In the genomic region with DNA sequence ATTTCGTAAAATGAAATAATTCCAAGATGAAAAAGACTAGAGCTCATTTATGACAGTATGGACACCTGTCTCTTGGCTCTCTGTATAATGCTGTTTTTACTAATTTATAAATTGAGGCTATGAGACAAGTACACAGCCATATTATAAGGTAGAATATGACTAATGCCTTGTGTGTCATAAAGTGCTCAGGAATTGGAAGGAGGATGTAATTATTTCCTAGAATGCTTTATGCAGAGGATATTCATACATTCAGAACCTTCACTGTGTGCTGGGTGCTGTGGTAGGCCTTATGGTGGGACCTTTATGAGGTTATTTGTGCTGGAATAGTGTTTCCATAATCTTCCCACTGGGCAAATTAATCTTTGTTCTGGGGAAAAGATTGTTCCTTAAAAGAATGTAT, we compare ENCODE assay signal across 15 cellular contexts. TPM values are rescaled to one million over a fixed set of nuclear protein-coding genes. Genes with fewer than 3 reads are reported as not detected.
DNase-seq lines count a peak whose midpoint lies in the region; ATAC-seq, FAIRE-seq and TF ChIP-seq lines count a peak whose summit lies in the region.
"Had no signal": no experiment of that assay in that cellular context is flagged by ENCODE, and none has a peak within 500 bp of the region (broad histone marks: within the 10 kb centered on the region; RNA-seq: fewer than 3 reads in every experiment).

No MANE protein-coding gene starts in this region.

- H3K27ac Mint-ChIP-seq in activated naive CD8-positive, alpha-beta T cell treated with anti-CD3 and anti-CD28 coated beads, Interleukin-2, amount 50 U/mL, for 24 hours: peak overlapping the region; percentile 86
- H3K27ac Mint-ChIP-seq in naive thymus-derived CD4-positive, alpha-beta T cell: peak overlapping the region in 6 of 9 donors; percentile 39 to 83 (median 75)

- no peak overlapping the region for H3K4me3 ChIP-seq in DND-41 (ENCODE audit: low read depth in 1 of 2, low read length in 2 of 2)
- H3K4me3 ChIP-seq in naive thymus-derived CD4-positive, alpha-beta T cell (ENCODE audit: low read length): no peak overlapping the region
- H3K4me3 ChIP-seq: left ventricle myocardium inferior had no signal

- peaks cover 5% of the 10 kb centered on the region; the same call in 1 of the 2 replicates for H4K20me1 ChIP-seq in DND-41 (ENCODE audit: insufficient read depth, low read length)

- intact Hi-C loops in naive thymus-derived CD4-positive, alpha-beta T cell (cut with micrococcal nuclease): loop anchor here (1.0 to 2.0 kb wide), 3 partner anchors 8 to 14 kb away; no protein-coding TSS in a partner anchor

- no peaks in the 10 kb centered on the region for H3K27me3 ChIP-seq in DND-41 (ENCODE audit: insufficient read depth, low read length, poor library complexity)
- no peaks in the 10 kb centered on the region for H3K27me3 ChIP-seq in naive thymus-derived CD4-positive, alpha-beta T cell (ENCODE audit: control insufficient read depth in 2 of 2, insufficient read depth in 2 of 2, low read length in 2 of 2)

- H3K4me2 ChIP-seq in DND-41 (ENCODE audit: insufficient read depth, low read length): no peak overlapping the region; the same call in 1 of the 2 replicates

- H3K9ac ChIP-seq in DND-41 (ENCODE audit: low read depth, low read length): no peak overlapping the region

- no peaks in the 10 kb centered on the region for H3K9me3 ChIP-seq in DND-41 (ENCODE audit: insufficient read depth, low read length, severe bottlenecking)
- no peaks in the 10 kb centered on the region for H3K9me3 ChIP-seq in naive thymus-derived CD4-positive, alpha-beta T cell (ENCODE audit: control insufficient read depth in 2 of 3, low read length in 3 of 3)
- H3K9me3 ChIP-seq: left ventricle myocardium inferior had no signal

- peaks cover 93% of the 10 kb centered on the region for H3K79me2 ChIP-seq in DND-41 (ENCODE audit: insufficient read depth, low read length)

- POLR2A ChIA-PET in naive thymus-derived CD4-positive, alpha-beta T cell (lab: Charles Lee): interaction anchor here (0.5 to 4.4 kb wide), 8 partner anchors 9 to 1346 kb away, joined by 3 to 23 read pairs (median 7); a partner anchor contains a TSS

- H3K4me3 Mint-ChIP-seq in activated naive CD8-positive, alpha-beta T cell treated with anti-CD3 and anti-CD28 coated beads, Interleukin-2, amount 50 U/mL, for 24 hours: peak overlapping the region; percentile 18
- H3K4me3 Mint-ChIP-seq in naive thymus-derived CD4-positive, alpha-beta T cell: peak overlapping the region in 6 of 10 donors; percentile 8 to 77 (median 56)

- peak overlapping the region; percentile 58 for H3K27ac ChIP-seq in DND-41 (ENCODE audit: low read length)
- no peak overlapping the region for H3K27ac ChIP-seq in naive thymus-derived CD4-positive, alpha-beta T cell (ENCODE audit: low read depth, low read length)
- H3K27ac ChIP-seq: C4-2B had no signal

- peak; percentile 79 for FAIRE-seq in HTR-8/SVneo (lab: Jason Lieb, UNC)

- peaks cover 13% of the 10 kb centered on the region for H3K36me3 Mint-ChIP-seq in activated naive CD8-positive, alpha-beta T cell treated with anti-CD3 and anti-CD28 coated beads, Interleukin-2, amount 50 U/mL, for 24 hours (ENCODE audit: low read depth)
- peaks cover 4 to 18% (median 14%) of the 10 kb centered on the region in 5 donors for H3K36me3 Mint-ChIP-seq in naive thymus-derived CD4-positive, alpha-beta T cell

- CTCF ChIA-PET in naive thymus-derived CD4-positive, alpha-beta T cell (lab: Charles Lee): interaction anchor here (1.0 to 1.1 kb wide), 2 partner anchors 13 to 35 kb away, joined by 3 to 4 read pairs; a partner anchor contains a TSS

- peaks cover 4% of the 10 kb centered on the region for H3K9me3 Mint-ChIP-seq in activated naive CD8-positive, alpha-beta T cell treated with anti-CD3 and anti-CD28 coated beads, Interleukin-2, amount 50 U/mL, for 24 hours
- peaks cover 0 to 3% (median 0%) of the 10 kb centered on the region in 11 donors for H3K9me3 Mint-ChIP-seq in naive thymus-derived CD4-positive, alpha-beta T cell

- peaks cover 3% of the 10 kb centered on the region; the same call in 1 of the 2 replicates for H3K36me3 ChIP-seq in DND-41 (ENCODE audit: insufficient read depth, low read length)
- H3K36me3 ChIP-seq in naive thymus-derived CD4-positive, alpha-beta T cell (ENCODE audit: control insufficient read depth in 2 of 3, insufficient read depth in 3 of 3, low read length in 3 of 3): no peaks in the 10 kb centered on the region
- H3K36me3 ChIP-seq: left ventricle myocardium inferior had no signal

- DNase-seq in DND-41: no peak
- DNase-seq in HTR-8/SVneo (ENCODE audit: insufficient read length, low spot score): no peak
- DNase-seq in activated naive CD8-positive, alpha-beta T cell treated with anti-CD3 and anti-CD28 coated beads, Interleukin-2, amount 50 U/mL, for 24 hours: no peak
- DNase-seq in naive thymus-derived CD4-positive, alpha-beta T cell: no peak
- no peak for DNase-seq in CD1c-positive myeloid dendritic cell (ENCODE audit: extremely low spot score)
- DNase-seq in HT-29 (ENCODE audit: low spot score): no peak
- DNase-seq: hippocampal formation; Kasumi-1; left ventricle myocardium inferior; NCI-H1436 treated with DMSO at 0.1 percent for 48 hours; NCI-H446 treated with DMSO at 0.1 percent for 48 hours; stimulated activated CD4-positive, alpha-beta T cell treated with anti-CD3 and anti-CD28 coated beads, Interleukin-15, amount 100 ng/mL, for 24 hours had no signal

- H2AFZ ChIP-seq in DND-41 (ENCODE audit: low read depth, low read length): no peak overlapping the region

- peaks cover 89% of the 10 kb centered on the region for H3K4me1 Mint-ChIP-seq in activated naive CD8-positive, alpha-beta T cell treated with anti-CD3 and anti-CD28 coated beads, Interleukin-2, amount 50 U/mL, for 24 hours
- H3K4me1 Mint-ChIP-seq in naive thymus-derived CD4-positive, alpha-beta T cell: peaks cover 62 to 99% (median 89%) of the 10 kb centered on the region in 7 donors

- H3K27me3 Mint-ChIP-seq in activated naive CD8-positive, alpha-beta T cell treated with anti-CD3 and anti-CD28 coated beads, Interleukin-2, amount 50 U/mL, for 24 hours: no peaks in the 10 kb centered on the region
- no peaks in the 10 kb centered on the region for H3K27me3 Mint-ChIP-seq in naive thymus-derived CD4-positive, alpha-beta T cell

- peaks cover 48% of the 10 kb centered on the region for H3K4me1 ChIP-seq in DND-41 (ENCODE audit: insufficient read depth, low read length)
- peaks cover 51 to 61% of the 10 kb centered on the region in 2 donors for H3K4me1 ChIP-seq in naive thymus-derived CD4-positive, alpha-beta T cell (ENCODE audit: control insufficient read depth in 2 of 2, insufficient read depth in 2 of 2, low read length in 2 of 2)

- TF ChIP-seq CTCF in DND-41 (IDR thresholded peaks at IDR 0.05; ENCODE audit: borderline replicate concordance, extremely low read depth, low read length, poor library complexity, severe bottlenecking): no peak

- ATAC-seq in DND-41 (ENCODE audit: insufficient read depth, low read depth) (no peak), GM19452 (IDR thresholded peaks at IDR 0.05; ENCODE audit: unreplicated experiment) (no peak), HG02678 (IDR thresholded peaks at IDR 0.05; ENCODE audit: unreplicated experiment) (no peak)
- ATAC-seq in activated naive CD8-positive, alpha-beta T cell treated with anti-CD3 and anti-CD28 coated beads, Interleukin-2, amount 50 U/mL, for 24 hours: peak; percentile 97
- ATAC-seq in naive thymus-derived CD4-positive, alpha-beta T cell: no peak

RNA-seq across cellular contexts. Expression of a gene that starts 13.3 kb away (rescaled TPM):
- 100 to 1,000 TPM in 4 of 5 experiments, 10 to 100 TPM in 1; 80.8 to 114 (median 112) TPM for total RNA-seq in naive thymus-derived CD4-positive, alpha-beta T cell
- 10 to 100 TPM; 11.2 to 12.2 TPM for polyA plus RNA-seq in naive thymus-derived CD4-positive, alpha-beta T cell
- 10.9 and 11.8 TPM in 2 replicates for total RNA-seq in HT-29 (2014; rRNA removed; shearing (Covaris generic))
